Comparison of ENCODE assay signal across 8 cellular contexts in the genomic region with DNA sequence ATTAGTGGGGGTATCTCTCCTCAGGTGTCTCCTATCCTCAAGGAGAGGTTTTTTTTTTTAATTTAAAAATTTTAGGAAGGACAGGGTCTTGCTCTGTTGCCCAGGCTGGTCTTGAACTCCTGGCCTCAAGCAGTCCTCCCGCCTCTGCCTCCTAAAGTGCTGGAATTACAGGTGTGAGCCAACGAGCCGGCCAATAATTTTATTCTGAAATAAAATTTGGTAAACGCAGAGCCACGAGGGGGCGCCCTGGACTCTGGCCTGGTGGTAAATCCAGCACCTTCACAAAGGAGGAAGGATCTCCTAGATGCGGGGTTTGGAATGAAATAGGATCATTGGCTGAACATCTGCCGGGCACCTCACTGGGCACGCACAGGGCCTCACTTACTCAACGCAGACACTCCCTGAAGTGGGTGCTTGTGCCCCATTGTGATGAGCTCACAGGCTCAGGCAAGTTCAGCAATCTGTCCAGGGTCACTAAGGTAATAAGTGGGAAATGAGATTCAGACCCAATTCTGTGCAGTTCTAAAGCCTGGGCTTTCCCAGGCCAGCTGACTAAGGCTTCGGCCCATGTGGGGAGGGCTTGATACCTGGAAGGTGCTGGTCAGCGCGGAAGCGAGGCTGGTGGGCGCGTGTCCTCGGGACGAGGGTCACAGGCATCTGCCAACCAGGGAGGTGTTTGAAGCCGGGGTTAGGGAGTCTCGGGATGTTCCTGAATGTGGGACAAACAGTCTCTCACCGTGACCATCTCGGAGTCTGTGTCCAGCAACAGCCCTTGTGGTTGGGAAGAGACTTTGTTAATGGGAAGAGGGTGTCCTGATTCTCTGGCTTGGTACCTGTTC. TPM values are rescaled to one million over a fixed set of nuclear protein-coding genes. Genes with fewer than 3 reads are reported as not detected.
DNase-seq lines count a peak whose midpoint lies in the region; TF ChIP-seq lines count a peak whose summit lies in the region.

No MANE protein-coding gene starts in this region.

- peaks cover 0 to 21% (median 0%) of the 10 kb centered on the region in 3 donors for H3K27me3 ChIP-seq in stomach

- H3K9me3 ChIP-seq in stomach: no peaks in the 10 kb centered on the region

- 66 to 77% (median 70%) methylated on average over 22 of the region's 22 CpGs for WGBS in stomach, 5 donors

- intact Hi-C loops in stomach (cut with DNase I; ENCODE audit: low total_unique reads): no loop called here

- DNase-seq in AG20443 (ENCODE audit: low spot score) (peak; percentile 39), NCI-H526 treated with DMSO at 0.1 percent for 48 hours (lab: John Stamatoyannopoulos, UW) (peak; percentile 41), activated T-cell treated with anti-CD3 and anti-CD28 coated beads for 48 hours (ENCODE audit: low read depth) (peak; percentile 30), iPS-NIHi7 (ENCODE audit: extremely low spot score) (peak; percentile 55), stomach (peak; percentile 60), cerebellar nuclear complex (lab: John Stamatoyannopoulos, UW) (no peak), NCI-H226 (no peak)

- H3K4me3 ChIP-seq in stomach: no peak overlapping the region

- no peak overlapping the region for H3K27ac ChIP-seq in stomach

- no peaks in the 10 kb centered on the region for H3K36me3 ChIP-seq in stomach

- no peak for TF ChIP-seq POLR2A in stomach (IDR thresholded peaks at IDR 0.05)

- TF ChIP-seq EP300 in stomach (IDR thresholded peaks at IDR 0.05): no peak

- TF ChIP-seq CTCF in GM12874 (IDR thresholded peaks at IDR 0.05; ENCODE audit: insufficient read depth, low read depth, low read length) (peak; percentile 60), stomach (IDR thresholded peaks at IDR 0.05) (peak in 2 of 7 experiments; percentile 32 to 39)

- H3K4me1 ChIP-seq in stomach: no peaks in the 10 kb centered on the region

RNA-seq across cellular contexts. Expression of gene ETV3, which starts 32.7 kb away (rescaled TPM):
- 10 to 100 TPM in 4 of 5 donors, 1 to 10 TPM in 1; 3.8 to 30.8 (median 18.7) TPM for total RNA-seq in stomach
- 1 to 10 TPM; 5.9 to 6.6 (median 6.5) TPM for polyA plus RNA-seq in stomach

Comparison
In these comparisons a context has a peak if more than half of its experiments do, and no peak if none do; other contexts are left out.
1. DNase-seq: peak in AG20443 (single experiment), NCI-H526 treated with DMSO at 0.1 percent for 48 hours (single experiment), activated T-cell treated with anti-CD3 and anti-CD28 coated beads for 48 hours (single experiment), iPS-NIHi7 (single experiment) and stomach (single experiment); none in cerebellar nuclear complex (0 of 2) and NCI-H226 (single experiment).